26 cellular contexts compared by ENCODE assay signal in genomic region chr11:101600948-101601347, GRCh38.
"Had no signal": no experiment of that assay in that cellular context is flagged by ENCODE, and none has a peak within 500 bp of the region (broad histone marks: within the 10 kb centered on the region; RNA-seq: fewer than 3 reads in every experiment).

No MANE protein-coding gene starts in this region.

- DNase-seq: stimulated activated CD4-positive, alpha-beta T cell treated with anti-CD3 and anti-CD28 coated beads, Interleukin-2, amount 100 ng/mL, for 48 hours; stimulated activated CD4-positive, alpha-beta T cell treated with anti-CD3 and anti-CD28 coated beads, Interleukin-4, amount 100 ng/mL, for 1 hour; stimulated activated CD4-positive, alpha-beta T cell treated with anti-CD3 and anti-CD28 coated beads, Interleukin-4, amount 100 ng/mL, for 24 hours; stimulated activated CD4-positive, alpha-beta T cell treated with anti-CD3 and anti-CD28 coated beads, Interleukin-4, amount 100 ng/mL, for 4 hours; stimulated activated CD8-positive, alpha-beta memory T cell treated with anti-CD3 and anti-CD28 coated beads, Interleukin-4, amount 100 ng/mL, for 48 hours; stimulated activated naive B cell treated with anti-CD40 and anti-IgM and Interleukin-4, amounts not matched to agents 10 μg/mL and 1 μg/mL and 100 μg/mL, for 72 hours; stimulated activated naive CD4-positive, alpha-beta T cell; stimulated activated naive CD4-positive, alpha-beta T cell treated with Interleukin-2 at 50 U/mL for 16 hours; stimulated activated naive CD8-positive, alpha-beta T cell treated with anti-CD3 and anti-CD28 coated beads, Interleukin-15, amount 100 ng/mL, for 72 hours; stimulated activated naive CD8-positive, alpha-beta T cell treated with anti-CD3 and anti-CD28 coated beads, Interleukin-15, Interleukin-2, amounts not matched to agents 100 U/mL and 50 U/mL, for 24 hours; stomach; substantia nigra; testis; thyroid gland; tibial artery; transverse colon; trophoblast cell; upper lobe of left lung; upper lobe of right lung; uterus had no signal

- H3K4me3 ChIP-seq: stomach, suprapubic skin, testis, thoracic aorta, thyroid gland, tibial artery, tibial nerve, transverse colon, upper lobe of left lung, upper lobe of right lung, uterus, vagina had no signal

- H3K27ac ChIP-seq: stomach, suprapubic skin, testis, thoracic aorta, thyroid gland, tibial artery, tibial nerve, transverse colon, upper lobe of left lung, upper lobe of right lung, uterus, vagina had no signal

- H3K4me1 ChIP-seq: stomach, suprapubic skin, testis, thyroid gland, tibial nerve, transverse colon, upper lobe of left lung, upper lobe of right lung, uterus, vagina had no signal

- ATAC-seq: stimulated activated effector memory CD8-positive, alpha-beta T cell treated with anti-CD3 and anti-CD28 coated beads, Interleukin-12 subunit alpha, Interleukin-12 subunit beta, amount 100 ng/mL, for 72 hours; stimulated activated memory B cell treated with anti-CD40 and anti-IgM and Interleukin-4, amounts not matched to agents 10 μg/mL and 1 μg/mL and 100 μg/mL, for 72 hours; stimulated activated naive B cell treated with anti-CD40 and anti-IgM and Interleukin-4, amounts not matched to agents 10 μg/mL and 1 μg/mL and 100 μg/mL, for 72 hours; stimulated activated naive CD8-positive, alpha-beta T cell treated with anti-CD3 and anti-CD28 coated beads, Interleukin-15, amount 100 ng/mL, for 72 hours; stimulated activated naive CD8-positive, alpha-beta T cell treated with anti-CD3 and anti-CD28 coated beads, Interleukin-15, Interleukin-2, amounts not matched to agents 100 U/mL and 50 U/mL, for 24 hours; upper lobe of right lung had no signal

- H3K27me3 ChIP-seq: stomach, suprapubic skin, testis, thyroid gland, tibial artery, tibial nerve, transverse colon, upper lobe of left lung, upper lobe of right lung, uterus, vagina had no signal

- H3K36me3 ChIP-seq: stomach, suprapubic skin, thoracic aorta, thyroid gland, tibial artery, tibial nerve, transverse colon, upper lobe of left lung, upper lobe of right lung, uterus, vagina had no signal

- H3K9me3 ChIP-seq: stomach, suprapubic skin, testis, thoracic aorta, thyroid gland, tibial artery, tibial nerve, transverse colon, upper lobe of left lung, upper lobe of right lung, uterus, vagina had no signal
